ENCODE assay signal across 12 cellular contexts in genomic region chr1:84598418-84598817, GRCh38. TPM values are rescaled to one million over a fixed set of nuclear protein-coding genes. Genes with fewer than 3 reads are reported as not detected.
DNase-seq lines count a peak whose midpoint lies in the region; ATAC-seq, FAIRE-seq and TF ChIP-seq lines count a peak whose summit lies in the region.
"Had no signal": no experiment of that assay in that cellular context is flagged by ENCODE, and none has a peak within 500 bp of the region (broad histone marks: within the 10 kb centered on the region; RNA-seq: fewer than 3 reads in every experiment).

No MANE protein-coding gene starts in this region.

- DNase-seq in astrocyte of the spinal cord (ENCODE audit: low read depth, low spot score) = peak; percentile 78
- DNase-seq in osteoblast (ENCODE audit: insufficient read length, low spot score, missing footprints) = no peak
- no peak for DNase-seq in DMS153 treated with DMSO at 0.1 percent for 48 hours (lab: John Stamatoyannopoulos, UW; ENCODE audit: unreplicated experiment)
- no peak for DNase-seq in urothelium cell line (ENCODE audit: low spot score)
- DNase-seq in SIG-M5 (lab: John Stamatoyannopoulos, UW) = no peak
- DNase-seq in activated CD4-positive, alpha-beta memory T cell treated with anti-CD3 and anti-CD28 coated beads for 36 hours = no peak
- DNase-seq: SJCRH30 had no signal

- H3K27me3 ChIP-seq in osteoblast (ENCODE audit: insufficient read depth, low read length) = no peaks in the 10 kb centered on the region
- H3K27me3 ChIP-seq: BLaER1, SJCRH30 had no signal

- peak overlapping the region; percentile 53 for H2AFZ ChIP-seq in osteoblast (ENCODE audit: low read length)

- no peaks in the 10 kb centered on the region for H4K20me1 ChIP-seq in osteoblast (ENCODE audit: insufficient read depth, low read length)
- H4K20me1 ChIP-seq: BLaER1 had no signal

- H3K36me3 ChIP-seq in osteoblast (ENCODE audit: insufficient read depth, low read length) = no peaks in the 10 kb centered on the region
- H3K36me3 ChIP-seq: BLaER1, SJCRH30 had no signal

- H3K27me3 Mint-ChIP-seq in activated CD4-positive, alpha-beta memory T cell treated with anti-CD3 and anti-CD28 coated beads for 36 hours = peaks cover 3% of the 10 kb centered on the region

- H3K36me3 Mint-ChIP-seq in activated CD4-positive, alpha-beta memory T cell treated with anti-CD3 and anti-CD28 coated beads for 36 hours = no peaks in the 10 kb centered on the region
- H3K36me3 Mint-ChIP-seq: WTC11 had no signal

- peaks cover 5% of the 10 kb centered on the region for H3K9me3 Mint-ChIP-seq in activated CD4-positive, alpha-beta memory T cell treated with anti-CD3 and anti-CD28 coated beads for 36 hours

- peak overlapping the region; percentile 74 for H3K4me2 ChIP-seq in osteoblast (ENCODE audit: insufficient read depth, low read length)
- H3K4me2 ChIP-seq: BLaER1 had no signal

- H3K9me3 ChIP-seq in osteoblast (ENCODE audit: low read depth, low read length) = no peaks in the 10 kb centered on the region

- POLR2A ChIA-PET in activated CD4-positive, alpha-beta memory T cell treated with anti-CD3 and anti-CD28 coated beads for 36 hours (lab: Charles Lee) = interaction anchor here (2.1 kb wide), 1 partner anchor 24 kb away, joined by 17 read pairs; the partner anchor contains the start of gene CTBS

- CTCF ChIA-PET in activated CD4-positive, alpha-beta memory T cell treated with anti-CD3 and anti-CD28 coated beads for 36 hours (lab: Charles Lee) = interaction anchor here (1.7 kb wide), 2 partner anchors 21 to 22 kb away, joined by 4 to 9 read pairs; no protein-coding TSS in a partner anchor

- H3K4me1 ChIP-seq in osteoblast (ENCODE audit: insufficient read depth, low read length) = peaks cover 34% of the 10 kb centered on the region
- H3K4me1 ChIP-seq: BLaER1, SJCRH30 had no signal

- intact Hi-C loops in activated CD4-positive, alpha-beta memory T cell treated with anti-CD3 and anti-CD28 coated beads for 36 hours (cut with micrococcal nuclease) = no loop called here

- H3K4me1 Mint-ChIP-seq in activated CD4-positive, alpha-beta memory T cell treated with anti-CD3 and anti-CD28 coated beads for 36 hours (ENCODE audit: low read depth) = peaks cover 29% of the 10 kb centered on the region

- peak; percentile 1 for ATAC-seq in GM18499 (IDR thresholded peaks at IDR 0.05; ENCODE audit: insufficient read depth, unreplicated experiment)
- ATAC-seq in HG02870 (IDR thresholded peaks at IDR 0.05; ENCODE audit: unreplicated experiment) = peak; percentile 2
- ATAC-seq: WTC11 had no signal

- peak overlapping the region; percentile 83 for H3K27ac ChIP-seq in osteoblast (ENCODE audit: low read depth, low read length)
- H3K27ac ChIP-seq: BLaER1, SJCRH30 had no signal

- no peaks in the 10 kb centered on the region for H3K79me2 ChIP-seq in osteoblast (ENCODE audit: insufficient read depth, low read length)

- TF ChIP-seq CTCF in astrocyte of the spinal cord (IDR thresholded peaks at IDR 0.05; ENCODE audit: low read depth, low read length) (no peak), osteoblast (IDR thresholded peaks at IDR 0.05; ENCODE audit: extremely low read depth, low read depth, low read length) (no peak)

- H3K27ac Mint-ChIP-seq in activated CD4-positive, alpha-beta memory T cell treated with anti-CD3 and anti-CD28 coated beads for 36 hours = no peak overlapping the region
- H3K27ac Mint-ChIP-seq: WTC11 had no signal

- no peak for FAIRE-seq in urothelium cell line (lab: Jason Lieb, UNC)

- in situ Hi-C loops in astrocyte of the spinal cord (cut with HindIII; ENCODE audit: low sequenced_read_pairs) = no loop called here

- H3K4me3 Mint-ChIP-seq in activated CD4-positive, alpha-beta memory T cell treated with anti-CD3 and anti-CD28 coated beads for 36 hours = no peak overlapping the region
- H3K4me3 Mint-ChIP-seq: WTC11 had no signal

- no peak overlapping the region for H3K4me3 ChIP-seq in astrocyte of the spinal cord (ENCODE audit: low read depth, low read length)
- peak overlapping the region; percentile 40 for H3K4me3 ChIP-seq in osteoblast (ENCODE audit: insufficient read depth, low read length)
- H3K4me3 ChIP-seq: BLaER1, K562, SJCRH30 had no signal

RNA-seq across cellular contexts. Expression of gene CTBS, which starts 24.2 kb away (rescaled TPM):
- total RNA-seq in osteoblast = 13.0 and 18.3 TPM in 2 replicates
- total RNA-seq in activated CD4-positive, alpha-beta memory T cell treated with anti-CD3 and anti-CD28 coated beads for 36 hours = 10 to 100 TPM; 22.9 to 24.2 TPM
